Comparison of ENCODE assay signal across 8 cellular contexts in genomic region chr15:22949074-22949547, GRCh38. TPM values are rescaled to one million over a fixed set of nuclear protein-coding genes. Genes with fewer than 3 reads are reported as not detected.
DNase-seq lines count a peak whose midpoint lies in the region; ATAC-seq, FAIRE-seq and TF ChIP-seq lines count a peak whose summit lies in the region.

No MANE protein-coding gene starts in this region.

- H3K4me3 ChIP-seq in SK-N-SH (ENCODE audit: low read depth in 2 of 2, low read length in 1 of 2): peak overlapping the region in 1 of 2 experiments; percentile 21; a peak in 1 of 4 replicates
- peak overlapping the region; percentile 61 for H3K4me3 ChIP-seq in osteoblast (ENCODE audit: insufficient read depth, low read length)
- H3K4me3 ChIP-seq in lower leg skin (ENCODE audit: low read depth, poor library complexity, severe bottlenecking): no peak overlapping the region

- ATAC-seq in GM18517 (IDR thresholded peaks at IDR 0.05; ENCODE audit: unreplicated experiment) (peak; percentile 85), HG02623 (IDR thresholded peaks at IDR 0.05; ENCODE audit: unreplicated experiment) (peak; percentile 80)

- TF ChIP-seq POLR2A in lower leg skin (IDR thresholded peaks at IDR 0.05): no peak

- H3K79me2 ChIP-seq in SK-N-SH (ENCODE audit: insufficient read depth) (peaks cover 91% of the 10 kb centered on the region), osteoblast (ENCODE audit: insufficient read depth, low read length) (peaks cover 92% of the 10 kb centered on the region)

- intact Hi-C loops in lower leg skin (cut with DNase I; ENCODE audit: low total_unique reads): no loop called here

- H3K4me2 ChIP-seq in SK-N-SH (peak overlapping the region; percentile 37; the same call in 1 of the 2 replicates), osteoblast (ENCODE audit: insufficient read depth, low read length) (peak overlapping the region; percentile 79)

- DNase-seq in SK-N-SH (peak; percentile 92), fibroblast of peridontal ligament (ENCODE audit: extremely low read depth) (peak; percentile 53), osteoblast (ENCODE audit: insufficient read length, low spot score, missing footprints) (peak; percentile 95), lower leg skin (ENCODE audit: low spot score in 2 of 2) (no peak), urothelium cell line (ENCODE audit: low spot score) (no peak), HuH-7 (ENCODE audit: low spot score) (no peak)

- H3K27ac ChIP-seq in SK-N-SH (ENCODE audit: low read depth in 2 of 2, low read length in 1 of 2) (peak overlapping the region; percentile 15 to 45; a peak in 2 of 4 replicates), osteoblast (ENCODE audit: low read depth, low read length) (peak overlapping the region; percentile 53)

- WGBS in SK-N-SH (ENCODE audit: low lambda C conversion rate): 41% methylated on average over 21 of the region's 21 CpGs
- 15 to 22% methylated on average over 17 to 20 of the region's 21 CpGs for WGBS in lower leg skin, 2 donors

- TF ChIP-seq EP300 in SK-N-SH (IDR thresholded peaks at IDR 0.05; ENCODE audit: borderline replicate concordance in 1 of 2, low read depth in 1 of 2, low read length in 1 of 2): no peak

- no peak overlapping the region for H3K9ac ChIP-seq in SK-N-SH

- peaks cover 0 to 30% of the 10 kb centered on the region in 2 experiments; a peak in 3 of 4 replicates for H3K4me1 ChIP-seq in SK-N-SH (ENCODE audit: control insufficient read depth in 1 of 2, insufficient read depth in 2 of 2, low read depth in 1 of 2, low read length in 1 of 2)
- peaks cover 4% of the 10 kb centered on the region for H3K4me1 ChIP-seq in osteoblast (ENCODE audit: insufficient read depth, low read length)

- CTCF ChIA-PET in SK-N-SH (lab: Yijun Ruan, JAX): no interaction called here

- H3K36me3 ChIP-seq in SK-N-SH (replicated peaks in 1 of 2; ENCODE audit: control insufficient read depth in 1 of 2, insufficient read depth in 2 of 2, low read length in 1 of 2): peaks cover 0 to 6% of the 10 kb centered on the region in 2 experiments
- peaks cover 13% of the 10 kb centered on the region for H3K36me3 ChIP-seq in osteoblast (ENCODE audit: insufficient read depth, low read length)

- no peak for FAIRE-seq in urothelium cell line (lab: Jason Lieb, UNC)

- H3K9me3 ChIP-seq in SK-N-SH (no peaks in the 10 kb centered on the region), osteoblast (ENCODE audit: low read depth, low read length) (no peaks in the 10 kb centered on the region)

- peaks cover 8% of the 10 kb centered on the region for H3F3A ChIP-seq in SK-N-SH (replicated peaks; ENCODE audit: insufficient read depth)

- no peak for TF ChIP-seq CTCF in SK-N-SH (IDR thresholded peaks at IDR 0.05)
- no peak for TF ChIP-seq CTCF in osteoblast (IDR thresholded peaks at IDR 0.05; ENCODE audit: extremely low read depth, low read depth, low read length)
- TF ChIP-seq CTCF in lower leg skin (IDR thresholded peaks at IDR 0.05): no peak

- POLR2A ChIA-PET in SK-N-SH (lab: Yijun Ruan, JAX): no interaction called here

- H2AFZ ChIP-seq in SK-N-SH (ENCODE audit: low read depth) (no peak overlapping the region), osteoblast (ENCODE audit: low read length) (no peak overlapping the region)

- no peaks in the 10 kb centered on the region for H3K9me2 ChIP-seq in SK-N-SH

- peaks cover 65% of the 10 kb centered on the region for H4K20me1 ChIP-seq in SK-N-SH (ENCODE audit: insufficient read depth)
- H4K20me1 ChIP-seq in osteoblast (ENCODE audit: insufficient read depth, low read length): peaks cover 67% of the 10 kb centered on the region

- H3K27me3 ChIP-seq in SK-N-SH (ENCODE audit: insufficient read depth) (no peaks in the 10 kb centered on the region), osteoblast (ENCODE audit: insufficient read depth, low read length) (no peaks in the 10 kb centered on the region)

- TF ChIP-seq RAD21 in SK-N-SH (IDR thresholded peaks at IDR 0.05; ENCODE audit: low read length): no peak

TF ChIP-seq in SK-N-SH, 30 proteins besides CTCF, POLR2A, EP300 and RAD21:
- TF ChIP-seq USF2 (IDR thresholded peaks at IDR 0.05; ENCODE audit: borderline replicate concordance, low read depth, low read length) (no peak), MAX (IDR thresholded peaks at IDR 0.05; ENCODE audit: low read depth) (peak; percentile 72), TCF12 (IDR thresholded peaks at IDR 0.05) (no peak), MXI1 (IDR thresholded peaks at IDR 0.05; ENCODE audit: low read depth, low read length) (peak; percentile 92)
TF ChIP-seq in SK-N-SH: peak in this region for 2.

RNA-seq across cellular contexts. Expression of gene CYFIP1, which starts 31.1 kb away (rescaled TPM):
- 53.4 and 53.6 TPM in 2 replicates for polyA plus RNA-seq in SK-N-SH (2012; rRNA removed)
- 41.6 and 51.6 TPM in 2 replicates for polyA plus RNA-seq in SK-N-SH (2012; cell fraction: cytosol; rRNA removed)
- 98.1 and 111 TPM in 2 replicates for polyA plus RNA-seq in SK-N-SH (2012; cell fraction: nucleus; rRNA removed)
- total RNA-seq in osteoblast (104 and 107 TPM in 2 replicates), lower leg skin (100 to 1,000 TPM in 1 of 4 donors, 10 to 100 TPM in 3; 81.0 to 108 (median 94.6) TPM)

Comparison
In these comparisons a context has a peak if more than half of its experiments do, and no peak if none do; other contexts are left out.
1. DNase-seq: peak in SK-N-SH (single experiment), fibroblast of peridontal ligament (single experiment) and osteoblast (single experiment); none in lower leg skin (0 of 2), urothelium cell line (single experiment) and HuH-7 (single experiment).